Comparison of ENCODE assay signal across 8 cellular contexts in the genomic region with DNA sequence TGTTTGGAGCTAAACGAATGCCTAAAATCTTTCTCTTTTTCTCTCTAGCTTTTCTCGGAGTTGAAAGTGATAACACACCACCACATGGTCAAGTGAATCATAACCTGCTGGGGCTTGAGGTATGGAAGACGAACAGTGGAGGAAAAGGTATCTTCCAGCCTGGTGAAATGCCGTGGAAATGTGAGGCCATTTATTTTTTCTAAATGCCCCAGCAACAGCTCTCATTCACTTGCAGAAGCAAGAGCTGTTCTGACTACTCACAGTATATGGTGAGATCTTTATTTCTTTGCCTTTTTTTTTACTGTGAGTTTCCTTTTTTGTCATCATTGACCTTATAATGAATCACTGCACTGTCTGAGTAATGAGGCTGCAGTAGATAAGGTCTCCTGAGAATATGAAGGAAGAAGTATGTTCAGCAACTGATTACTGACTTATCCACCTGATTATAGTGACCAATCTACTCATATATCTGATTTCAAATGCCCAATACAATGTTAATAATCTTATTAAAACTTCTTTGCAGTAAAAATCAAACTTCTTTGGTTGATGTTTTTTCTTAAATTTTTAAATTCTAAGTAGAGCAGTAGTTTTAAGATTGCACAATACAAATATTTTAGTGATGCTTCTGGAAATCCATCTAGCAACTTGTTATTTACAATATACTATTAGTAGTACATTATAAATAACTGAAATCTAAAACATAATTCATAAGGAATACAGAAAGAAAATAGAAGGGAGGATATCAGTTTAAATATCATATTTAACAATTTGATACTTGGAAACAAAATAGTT.
DNase-seq lines count a peak whose midpoint lies in the region; ATAC-seq and TF ChIP-seq lines count a peak whose summit lies in the region.

No MANE protein-coding gene starts in this region.

- ATAC-seq in GM21515 (IDR thresholded peaks at IDR 0.05; ENCODE audit: unreplicated experiment), result peak; percentile 71

- H3K27me3 ChIP-seq in DOHH2 (ENCODE audit: control insufficient read depth, low read length) (no peaks in the 10 kb centered on the region), esophagus squamous epithelium (no peaks in the 10 kb centered on the region)

- DNase-seq in HPDE6-E6E7 (ENCODE audit: extremely low spot score) (peak; percentile 39), fibroblast of pulmonary artery (ENCODE audit: low read depth) (peak; percentile 76), esophagus squamous epithelium (lab: John Stamatoyannopoulos, UW) (no peak), NCI-H345 (lab: John Stamatoyannopoulos, UW) (no peak), NOMO-1 treated with DMSO at 0.1 percent for 48 hours (lab: John Stamatoyannopoulos, UW; ENCODE audit: unreplicated experiment) (no peak)
- no peak for DNase-seq in activated CD4-positive, alpha-beta T cell treated with anti-CD3 and anti-CD28 coated beads for 1 hour

- WGBS in esophagus squamous epithelium, 2 donors, result 76 to 80% methylated on average over 4 of the region's 4 CpGs

- peak overlapping the region; percentile 93 for H3K4me2 ChIP-seq in DOHH2 (ENCODE audit: low read length)

- H4K20me1 ChIP-seq in DOHH2 (ENCODE audit: control insufficient read depth, insufficient read depth, low read depth, low read length), result no peaks in the 10 kb centered on the region

- intact Hi-C loops in esophagus squamous epithelium (cut with DNase I), result no loop called here

- H3K27ac ChIP-seq in DOHH2 (ENCODE audit: low read depth, low read length) (peak overlapping the region; percentile 93), esophagus squamous epithelium (no peak overlapping the region)

- H3K9me3 ChIP-seq in DOHH2 (ENCODE audit: control insufficient read depth, insufficient read depth, low read length) (0 out of 2 replicates have a peak, but pooled peaks cover 8% of the 10 kb centered on the region), esophagus squamous epithelium (no peaks in the 10 kb centered on the region)

- TF ChIP-seq CTCF in DOHH2 (IDR thresholded peaks at IDR 0.05; ENCODE audit: low read depth, low read length, poor library complexity, severe bottlenecking) (no peak), fibroblast of pulmonary artery (IDR thresholded peaks at IDR 0.05; ENCODE audit: low read length, missing control alignments) (no peak), esophagus squamous epithelium (IDR thresholded peaks at IDR 0.05) (no peak)

- peaks cover 17% of the 10 kb centered on the region for H3F3A ChIP-seq in DOHH2 (ENCODE audit: control insufficient read depth, insufficient read depth)

- H3K79me2 ChIP-seq in DOHH2 (ENCODE audit: control insufficient read depth, low read length), result no peaks in the 10 kb centered on the region

- no peaks in the 10 kb centered on the region for H3K9me2 ChIP-seq in DOHH2 (replicated peaks; ENCODE audit: control insufficient read depth, low read length)

- H3K4me1 ChIP-seq in DOHH2 (ENCODE audit: control insufficient read depth, low read length), result peaks cover 84% of the 10 kb centered on the region
- peaks cover 0 to 3% (median 0%) of the 10 kb centered on the region in 3 donors for H3K4me1 ChIP-seq in esophagus squamous epithelium

- H3K4me3 ChIP-seq in DOHH2 (ENCODE audit: low read length) (peak overlapping the region; percentile 77), fibroblast of pulmonary artery (replicated peaks; ENCODE audit: low read depth, low read length) (peak overlapping the region; percentile 10), esophagus squamous epithelium (no peak overlapping the region)

- H3K36me3 ChIP-seq in DOHH2 (ENCODE audit: control insufficient read depth, low read length) (peaks cover 33% of the 10 kb centered on the region), esophagus squamous epithelium (no peaks in the 10 kb centered on the region)

- TF ChIP-seq POLR2A in esophagus squamous epithelium (IDR thresholded peaks at IDR 0.05), result no peak

Comparison
In these comparisons a context has a peak if more than half of its experiments do, and no peak if none do; other contexts are left out.
1. H3K4me3 ChIP-seq: peak in DOHH2 (single experiment) and fibroblast of pulmonary artery (single experiment); none in esophagus squamous epithelium (0 of 4).
2. DNase-seq: peak in HPDE6-E6E7 (single experiment) and fibroblast of pulmonary artery (single experiment); none in esophagus squamous epithelium (single experiment), NCI-H345 (single experiment), activated CD4-positive, alpha-beta T cell treated with anti-CD3 and anti-CD28 coated beads for 1 hour (single experiment) and NOMO-1 treated with DMSO at 0.1 percent for 48 hours (single experiment).